In genomic region chr1:107794571-107794970, GRCh38 we compare ENCODE assay signal across 17 cellular contexts.
DNase-seq lines count a peak whose midpoint lies in the region; ATAC-seq and TF ChIP-seq lines count a peak whose summit lies in the region.
"Had no signal": no experiment of that assay in that cellular context is flagged by ENCODE, and none has a peak within 500 bp of the region (broad histone marks: within the 10 kb centered on the region; RNA-seq: fewer than 3 reads in every experiment).

No MANE protein-coding gene starts in this region.

- H2AFZ ChIP-seq in OCI-LY7 (ENCODE audit: low read length) = peak overlapping the region; percentile 96; the same call in 1 of the 2 replicates

- no peaks in the 10 kb centered on the region for H4K20me1 ChIP-seq in OCI-LY7 (ENCODE audit: insufficient read depth, low read length)

- H3K36me3 ChIP-seq in OCI-LY7 (ENCODE audit: insufficient read depth, low read length) = no peaks in the 10 kb centered on the region
- H3K36me3 ChIP-seq: HAP-1, Peyer's patch had no signal

- no peak for DNase-seq in activated naive CD4-positive, alpha-beta T cell treated with anti-CD3 and anti-CD28 coated beads, Interleukin-2, amount 50 U/mL, for 16 hours
- no peak for DNase-seq in OCI-LY7 (ENCODE audit: low spot score)
- DNase-seq in activated naive CD8-positive, alpha-beta T cell treated with anti-CD3 and anti-CD28 coated beads for 36 hours = no peak
- peak; percentile 94 for DNase-seq in retinal pigment epithelial cell (ENCODE audit: low read depth)
- DNase-seq in SKM-1 (lab: John Stamatoyannopoulos, UW; ENCODE audit: unreplicated experiment) = no peak
- DNase-seq in NCI-H146 treated with DMSO at 0.1 percent for 48 hours (lab: John Stamatoyannopoulos, UW; ENCODE audit: unreplicated experiment) = no peak
- DNase-seq: Caco-2, IMR-90, NCI-H1417, NCI-H2227 treated with DMSO at 0.1 percent for 48 hours, Peyer's patch, Right ventricle myocardium superior had no signal

- POLR2A ChIA-PET in OCI-LY7 (lab: Charles Lee) = interaction anchor here (0.5 to 2.9 kb wide), 21 partner anchors 8 to 363 kb away, joined by 3 to 17 read pairs (median 4); no protein-coding TSS in a partner anchor

- no peaks in the 10 kb centered on the region for H3K36me3 Mint-ChIP-seq in activated naive CD4-positive, alpha-beta T cell treated with anti-CD3 and anti-CD28 coated beads, Interleukin-2, amount 50 U/mL, for 24 hours
- peaks cover 4% of the 10 kb centered on the region for H3K36me3 Mint-ChIP-seq in activated naive CD8-positive, alpha-beta T cell treated with anti-CD3 and anti-CD28 coated beads for 36 hours

- no peak for TF ChIP-seq CTCF in OCI-LY7 (conservative IDR thresholded peaks at IDR 0.05; ENCODE audit: low read length)
- no peak for TF ChIP-seq CTCF in retinal pigment epithelial cell (conservative IDR thresholded peaks at IDR 0.05; ENCODE audit: low read depth, low read length)

- peak overlapping the region; percentile 19 for H3K27ac Mint-ChIP-seq in activated naive CD4-positive, alpha-beta T cell treated with anti-CD3 and anti-CD28 coated beads, Interleukin-2, amount 50 U/mL, for 24 hours
- peak overlapping the region; percentile 52 for H3K27ac Mint-ChIP-seq in activated naive CD8-positive, alpha-beta T cell treated with anti-CD3 and anti-CD28 coated beads for 36 hours

- intact Hi-C loops in OCI-LY7 (cut with micrococcal nuclease; ENCODE audit: unreplicated experiment) = no loop called here

- H3K9me3 ChIP-seq in OCI-LY7 (ENCODE audit: low read length) = no peaks in the 10 kb centered on the region
- H3K9me3 ChIP-seq: Caco-2, HAP-1, Peyer's patch had no signal

- peaks cover 55% of the 10 kb centered on the region for H3K4me1 ChIP-seq in OCI-LY7 (ENCODE audit: insufficient read depth, low read length, poor library complexity, severe bottlenecking)
- H3K4me1 ChIP-seq: Caco-2, HAP-1, Peyer's patch had no signal

- no TSS peak for BruUV-seq in OCI-LY7 (replicated peaks; lab: Mats Ljungman, UMichigan)

- CTCF ChIA-PET in OCI-LY7 (lab: Charles Lee; ENCODE audit: unreplicated experiment) = interaction anchor here (1.0 kb wide), 1 partner anchor 12 kb away, joined by 3 read pairs; no protein-coding TSS in a partner anchor

- no peaks in the 10 kb centered on the region for H3K27me3 Mint-ChIP-seq in activated naive CD4-positive, alpha-beta T cell treated with anti-CD3 and anti-CD28 coated beads, Interleukin-2, amount 50 U/mL, for 24 hours
- no peaks in the 10 kb centered on the region for H3K27me3 Mint-ChIP-seq in activated naive CD8-positive, alpha-beta T cell treated with anti-CD3 and anti-CD28 coated beads for 36 hours

- no peak overlapping the region for H3K4me3 Mint-ChIP-seq in activated naive CD4-positive, alpha-beta T cell treated with anti-CD3 and anti-CD28 coated beads, Interleukin-2, amount 50 U/mL, for 24 hours
- H3K4me3 Mint-ChIP-seq in activated naive CD8-positive, alpha-beta T cell treated with anti-CD3 and anti-CD28 coated beads for 36 hours = no peak overlapping the region
- H3K4me3 Mint-ChIP-seq: CD14-positive monocyte had no signal

- H3K9me2 ChIP-seq in OCI-LY7 (ENCODE audit: insufficient read depth, low read length) = no peaks in the 10 kb centered on the region

- peak overlapping the region; percentile 68 for H3K27ac ChIP-seq in OCI-LY7 (ENCODE audit: low read depth, low read length, poor library complexity, severe bottlenecking)
- H3K27ac ChIP-seq: Peyer's patch had no signal

- no peak overlapping the region for H3K4me3 ChIP-seq in OCI-LY7 (ENCODE audit: low read depth, low read length, poor library complexity, severe bottlenecking)
- H3K4me3 ChIP-seq in retinal pigment epithelial cell (ENCODE audit: low read length) = no peak overlapping the region
- H3K4me3 ChIP-seq: GM12878, HAP-1, Peyer's patch had no signal

- peaks cover 52% of the 10 kb centered on the region for H3K4me1 Mint-ChIP-seq in activated naive CD4-positive, alpha-beta T cell treated with anti-CD3 and anti-CD28 coated beads, Interleukin-2, amount 50 U/mL, for 24 hours
- peaks cover 45% of the 10 kb centered on the region for H3K4me1 Mint-ChIP-seq in activated naive CD8-positive, alpha-beta T cell treated with anti-CD3 and anti-CD28 coated beads for 36 hours

- H3K9me3 Mint-ChIP-seq in activated naive CD4-positive, alpha-beta T cell treated with anti-CD3 and anti-CD28 coated beads, Interleukin-2, amount 50 U/mL, for 24 hours = no peaks in the 10 kb centered on the region
- H3K9me3 Mint-ChIP-seq in activated naive CD8-positive, alpha-beta T cell treated with anti-CD3 and anti-CD28 coated beads for 36 hours = peaks cover 2% of the 10 kb centered on the region

- H3K79me2 ChIP-seq in OCI-LY7 (ENCODE audit: insufficient read depth, low read depth, low read length) = no peaks in the 10 kb centered on the region

- no peak for ATAC-seq in HG03025 (IDR thresholded peaks at IDR 0.05; ENCODE audit: low FRiP score, unreplicated experiment)
- ATAC-seq: GM12878 had no signal

- peak overlapping the region; percentile 72; the same call in 1 of the 2 replicates for H3K4me2 ChIP-seq in OCI-LY7 (ENCODE audit: low read length)
